ENCODE assay signal across 24 cellular contexts in the genomic region with DNA sequence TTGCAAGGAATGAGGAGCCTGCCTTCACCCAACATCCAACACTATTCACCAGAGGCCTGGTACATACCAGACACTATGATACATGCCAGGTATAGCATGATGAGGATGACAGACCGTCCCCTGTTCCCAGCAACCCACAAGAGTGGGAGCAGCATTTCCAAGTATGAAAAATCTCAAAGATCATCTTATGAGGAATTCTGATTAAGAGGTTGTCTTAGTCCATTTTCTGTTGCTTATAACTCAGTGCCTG.
"Had no signal": no experiment of that assay in that cellular context is flagged by ENCODE, and none has a peak within 500 bp of the region (broad histone marks: within the 10 kb centered on the region; RNA-seq: fewer than 3 reads in every experiment).

No MANE protein-coding gene starts in this region.

- H3K36me3 Mint-ChIP-seq: activated CD4-positive, alpha-beta memory T cell treated with anti-CD3 and anti-CD28 coated beads for 36 hours; activated CD8-positive, alpha-beta memory T cell treated with anti-CD3 and anti-CD28 coated beads, Interleukin-2, amount 10 ng/mL, durations not matched to agents 7 days and 5 days; activated naive CD4-positive, alpha-beta T cell treated with anti-CD3 and anti-CD28 coated beads, Interleukin-2, amount 10 ng/mL, durations not matched to agents 7 days and 5 days; activated naive CD4-positive, alpha-beta T cell treated with anti-CD3 and anti-CD28 coated beads, Interleukin-2, amount 50 U/mL, for 72 hours; activated naive CD8-positive, alpha-beta T cell treated with anti-CD3 and anti-CD28 coated beads, Interleukin-2, amount 10 ng/mL, durations not matched to agents 7 days and 5 days; brain had no signal

- H3K4me3 Mint-ChIP-seq: activated CD4-positive, alpha-beta memory T cell treated with anti-CD3 and anti-CD28 coated beads for 36 hours; activated CD4-positive, alpha-beta T cell treated with anti-CD3 and anti-CD28 coated beads for 36 hours; activated CD4-positive, alpha-beta T cell treated with anti-CD3 and anti-CD28 coated beads, Interleukin-2, amount 10 ng/mL, durations not matched to agents 24 days and 14 days; activated CD8-positive, alpha-beta memory T cell treated with anti-CD3 and anti-CD28 coated beads, Interleukin-2, amount 10 ng/mL, durations not matched to agents 7 days and 5 days; activated CD8-positive, alpha-beta T cell treated with anti-CD3 and anti-CD28 coated beads, Interleukin-2, amount 10 ng/mL, durations not matched to agents 7 days and 5 days; activated naive CD4-positive, alpha-beta T cell treated with anti-CD3 and anti-CD28 coated beads, Interleukin-2, amount 10 ng/mL, durations not matched to agents 7 days and 5 days; activated naive CD8-positive, alpha-beta T cell treated with anti-CD3 and anti-CD28 coated beads, Interleukin-2, amount 10 ng/mL, durations not matched to agents 7 days and 5 days; activated T-cell treated with anti-CD3 and anti-CD28 coated beads, Interleukin-2, amount 50 U/mL, for 24 hours; activated T-cell treated with anti-CD3 and anti-CD28 coated beads, Interleukin-2, amount 50 U/mL, for 72 hours; brain; T-helper 1 cell treated with Interleukin-12 subunit alpha and Interleukin-12 subunit beta and Interleukin-4 antibody, amounts not matched to agents 30 μg/mL and 1 μg/mL, for 36 hours had no signal

- DNase-seq: activated gamma-delta T cell; activated naive CD4-positive, alpha-beta T cell; cerebellar nuclear complex; esophagus squamous epithelium had no signal

- H3K36me3 ChIP-seq: ascending aorta, breast epithelium, cardiac muscle cell, colonic mucosa, esophagus squamous epithelium, gastroesophageal sphincter, heart right ventricle, WERI-Rb-1 had no signal

- H3K27ac ChIP-seq: ascending aorta, breast epithelium, cardiac muscle cell, colonic mucosa, epithelial cell of prostate, esophagus squamous epithelium, gastroesophageal sphincter, WERI-Rb-1 had no signal

- H3K4me3 ChIP-seq: ascending aorta, breast epithelium, cardiac muscle cell, colonic mucosa, esophagus squamous epithelium, gastroesophageal sphincter, heart right ventricle had no signal

- H3K9me3 ChIP-seq: ascending aorta, breast epithelium, colonic mucosa, esophagus squamous epithelium, gastroesophageal sphincter, heart right ventricle had no signal

- H3K4me1 Mint-ChIP-seq: activated CD4-positive, alpha-beta T cell treated with anti-CD3 and anti-CD28 coated beads for 36 hours; activated CD4-positive, alpha-beta T cell treated with anti-CD3 and anti-CD28 coated beads, Interleukin-2, amount 10 ng/mL, durations not matched to agents 24 days and 14 days; activated naive CD4-positive, alpha-beta T cell treated with anti-CD3 and anti-CD28 coated beads, Interleukin-2, amount 10 ng/mL, durations not matched to agents 7 days and 5 days; activated naive CD8-positive, alpha-beta T cell treated with anti-CD3 and anti-CD28 coated beads, Interleukin-2, amount 10 ng/mL, durations not matched to agents 7 days and 5 days had no signal

- H3K27me3 ChIP-seq: ascending aorta, cardiac muscle cell, colonic mucosa had no signal

- H3K9me3 Mint-ChIP-seq: activated CD4-positive, alpha-beta memory T cell treated with anti-CD3 and anti-CD28 coated beads for 36 hours; activated CD4-positive, alpha-beta T cell treated with anti-CD3 and anti-CD28 coated beads, Interleukin-2, amount 10 ng/mL, durations not matched to agents 24 days and 14 days; activated naive CD4-positive, alpha-beta T cell treated with anti-CD3 and anti-CD28 coated beads, Interleukin-2, amount 10 ng/mL, durations not matched to agents 7 days and 5 days; activated naive CD4-positive, alpha-beta T cell treated with anti-CD3 and anti-CD28 coated beads, Interleukin-2, amount 50 U/mL, for 72 hours; activated naive CD8-positive, alpha-beta T cell treated with anti-CD3 and anti-CD28 coated beads, Interleukin-2, amount 10 ng/mL, durations not matched to agents 7 days and 5 days; activated T-cell treated with anti-CD3 and anti-CD28 coated beads, Interleukin-2, amount 50 U/mL, for 24 hours; activated T-cell treated with anti-CD3 and anti-CD28 coated beads, Interleukin-2, amount 50 U/mL, for 72 hours; brain; T-helper 1 cell treated with Interleukin-12 subunit alpha and Interleukin-12 subunit beta and Interleukin-4 antibody, amounts not matched to agents 30 μg/mL and 1 μg/mL, for 36 hours had no signal

- H3K27ac Mint-ChIP-seq: activated CD4-positive, alpha-beta memory T cell treated with anti-CD3 and anti-CD28 coated beads for 36 hours; activated CD4-positive, alpha-beta T cell treated with anti-CD3 and anti-CD28 coated beads for 36 hours; activated CD4-positive, alpha-beta T cell treated with anti-CD3 and anti-CD28 coated beads, Interleukin-2, amount 10 ng/mL, durations not matched to agents 24 days and 14 days; activated CD8-positive, alpha-beta memory T cell treated with anti-CD3 and anti-CD28 coated beads, Interleukin-2, amount 10 ng/mL, durations not matched to agents 7 days and 5 days; activated CD8-positive, alpha-beta T cell treated with anti-CD3 and anti-CD28 coated beads, Interleukin-2, amount 10 ng/mL, durations not matched to agents 7 days and 5 days; activated naive CD4-positive, alpha-beta T cell treated with anti-CD3 and anti-CD28 coated beads, Interleukin-2, amount 10 ng/mL, durations not matched to agents 7 days and 5 days; activated naive CD4-positive, alpha-beta T cell treated with anti-CD3 and anti-CD28 coated beads, Interleukin-2, amount 50 U/mL, for 72 hours; activated naive CD8-positive, alpha-beta T cell treated with anti-CD3 and anti-CD28 coated beads, Interleukin-2, amount 10 ng/mL, durations not matched to agents 7 days and 5 days; activated T-cell treated with anti-CD3 and anti-CD28 coated beads, Interleukin-2, amount 50 U/mL, for 24 hours; activated T-cell treated with anti-CD3 and anti-CD28 coated beads, Interleukin-2, amount 50 U/mL, for 72 hours; brain; T-helper 1 cell treated with Interleukin-12 subunit alpha and Interleukin-12 subunit beta and Interleukin-4 antibody, amounts not matched to agents 30 μg/mL and 1 μg/mL, for 36 hours had no signal

- H3K4me1 ChIP-seq: ascending aorta, breast epithelium, colonic mucosa, esophagus squamous epithelium, gastroesophageal sphincter had no signal
